In genomic region chr15:60651155-60651554, GRCh38 we compare ENCODE assay signal across 20 cellular contexts.
DNase-seq lines count a peak whose midpoint lies in the region; ATAC-seq, FAIRE-seq and TF ChIP-seq lines count a peak whose summit lies in the region.
"Had no signal": no experiment of that assay in that cellular context is flagged by ENCODE, and none has a peak within 500 bp of the region (broad histone marks: within the 10 kb centered on the region; RNA-seq: fewer than 3 reads in every experiment).

No MANE protein-coding gene starts in this region.

- H3K27me3 Mint-ChIP-seq in activated naive CD4-positive, alpha-beta T cell treated with anti-CD3 and anti-CD28 coated beads, Interleukin-2, amount 50 U/mL, for 24 hours, result no peaks in the 10 kb centered on the region
- H3K27me3 Mint-ChIP-seq in activated naive CD4-positive, alpha-beta T cell treated with anti-CD3 and anti-CD28 coated beads for 36 hours (ENCODE audit: low read depth), result no peaks in the 10 kb centered on the region
- H3K27me3 Mint-ChIP-seq in osteocyte (ENCODE audit: unreplicated experiment), result peaks cover 2% of the 10 kb centered on the region
- H3K27me3 Mint-ChIP-seq: activated T-cell treated with anti-CD3 and anti-CD28 coated beads, Interleukin-2, amount 50 U/mL, for 24 hours; CD4-positive, CD25-positive, alpha-beta regulatory T cell had no signal

- H3K36me3 Mint-ChIP-seq in activated naive CD4-positive, alpha-beta T cell treated with anti-CD3 and anti-CD28 coated beads, Interleukin-2, amount 50 U/mL, for 24 hours, result no peaks in the 10 kb centered on the region
- H3K36me3 Mint-ChIP-seq in activated naive CD4-positive, alpha-beta T cell treated with anti-CD3 and anti-CD28 coated beads for 36 hours (ENCODE audit: low read depth), result no peaks in the 10 kb centered on the region
- H3K36me3 Mint-ChIP-seq in osteocyte (ENCODE audit: unreplicated experiment), result no peaks in the 10 kb centered on the region
- H3K36me3 Mint-ChIP-seq: activated naive CD8-positive, alpha-beta T cell treated with anti-CD3 and anti-CD28 coated beads, Interleukin-2, amount 10 ng/mL, durations not matched to agents 7 days and 5 days; brain; CD4-positive, CD25-positive, alpha-beta regulatory T cell had no signal

- TF ChIP-seq EP300 in H1 (IDR thresholded peaks at IDR 0.05; ENCODE audit: borderline replicate concordance in 1 of 2, low read depth in 2 of 2, low read length in 2 of 2), result no peak

- H2AFZ ChIP-seq in H1 (ENCODE audit: low read length), result no peak overlapping the region

- no peak for ATAC-seq in GM21515 (IDR thresholded peaks at IDR 0.05; ENCODE audit: unreplicated experiment)
- no peak for ATAC-seq in HG02678 (IDR thresholded peaks at IDR 0.05; ENCODE audit: unreplicated experiment)
- ATAC-seq: K562 had no signal

- no peak overlapping the region for H2BK15ac ChIP-seq in H1 (ENCODE audit: low read length)

- POLR2A ChIA-PET in H1 (lab: Charles Lee; ENCODE audit: partially characterized antibody), result no interaction called here

- H3K9me3 ChIP-seq in H1 (ENCODE audit: insufficient read depth in 2 of 2, low read depth in 1 of 2, low read length in 1 of 2), result no peaks in the 10 kb centered on the region
- H3K9me3 ChIP-seq: right atrium auricular region, tibial nerve had no signal

- H3K14ac ChIP-seq in H1 (ENCODE audit: insufficient read length), result no peak overlapping the region

- no peaks in the 10 kb centered on the region for H4K20me1 ChIP-seq in H1 (replicated peaks in 1 of 2; ENCODE audit: control insufficient read depth in 1 of 2, insufficient read depth in 2 of 2, low read length in 2 of 2)

- CTCF ChIA-PET in activated naive CD4-positive, alpha-beta T cell treated with anti-CD3 and anti-CD28 coated beads for 36 hours (lab: Charles Lee), result interaction anchor here (1.0 to 1.6 kb wide), 5 partner anchors 9 to 266 kb away, joined by 3 to 6 read pairs (median 5); no protein-coding TSS in a partner anchor
- CTCF ChIA-PET in H1 (lab: Charles Lee; ENCODE audit: partially characterized antibody), result interaction anchor here (0.8 to 1.3 kb wide), 5 partner anchors 10 to 266 kb away, joined by 3 to 5 read pairs (median 3); no protein-coding TSS in a partner anchor

- no peak overlapping the region for H3K56ac ChIP-seq in H1 (replicated peaks; ENCODE audit: insufficient read length, low read depth, low read length)

- peak overlapping the region; percentile 69 for H2BK12ac ChIP-seq in H1 (ENCODE audit: low read depth, low read length)

- no peak overlapping the region for H3K23ac ChIP-seq in H1 (ENCODE audit: insufficient read length)

- no peak overlapping the region for H4K5ac ChIP-seq in H1 (ENCODE audit: insufficient read length, low read depth, low read length)

- no peak for DNase-seq in activated naive CD4-positive, alpha-beta T cell treated with anti-CD3 and anti-CD28 coated beads for 36 hours
- peak; percentile 97 for DNase-seq in NCI-H2171 treated with DMSO at 0.1 percent for 48 hours (lab: John Stamatoyannopoulos, UW)
- DNase-seq in H1 (ENCODE audit: low read depth in 1 of 2, low spot score in 2 of 2), result no peak
- DNase-seq in EL, result no peak
- DNase-seq in osteocyte (ENCODE audit: extremely low spot score, unreplicated experiment), result no peak
- DNase-seq: activated naive CD8-positive, alpha-beta T cell treated with anti-CD3 and anti-CD28 coated beads, Interleukin-2, amount 10 ng/mL, durations not matched to agents 7 days and 5 days; activated T-cell treated with anti-CD3 and anti-CD28 coated beads, Interleukin-2, amount 50 U/mL, for 24 hours; CD4-positive, CD25-positive, alpha-beta regulatory T cell; cortex of kidney; HFFc6; nucleus accumbens; stimulated activated CD4-positive, alpha-beta T cell treated with anti-CD3 and anti-CD28 coated beads, Interleukin-15, amount 100 ng/mL, for 24 hours; stimulated activated naive CD4-positive, alpha-beta T cell had no signal

- no peaks in the 10 kb centered on the region for H3K79me1 ChIP-seq in H1 (ENCODE audit: low read depth, low read length)

- no peaks in the 10 kb centered on the region for H3K79me2 ChIP-seq in H1 (ENCODE audit: control insufficient read depth in 1 of 2, insufficient read depth in 2 of 2, low read length in 2 of 2)

- 91% methylated on average over 7 of the region's 7 CpGs; no CpG with 5 or more reads in 1 of the 2 experiments for WGBS in H1 (ENCODE audit: extremely low coverage in 1 of 2, insufficient coverage in 1 of 2, insufficient read length in 1 of 2, insufficient replicate concordance in 2 of 2, low coverage in 1 of 2, low lambda C conversion rate in 2 of 2, missing lambda C conversion rate in 1 of 2), 2 experiments

- TF ChIP-seq CTCF in H1 (IDR thresholded peaks at IDR 0.05; ENCODE audit: control extremely low read depth in 1 of 3, insufficient read depth in 1 of 3, low read depth in 1 of 3, low read length in 3 of 3) (no peak), osteocyte (IDR thresholded peaks at IDR 0.05) (no peak)

- no peak overlapping the region for H3K27ac ChIP-seq in H1 (ENCODE audit: low read depth, low read length)
- H3K27ac ChIP-seq: right atrium auricular region, tibial nerve had no signal

- H2AK5ac ChIP-seq in H1 (ENCODE audit: low read depth, low read length), result no peak overlapping the region

- H3K9me3 Mint-ChIP-seq in activated naive CD4-positive, alpha-beta T cell treated with anti-CD3 and anti-CD28 coated beads, Interleukin-2, amount 50 U/mL, for 24 hours, result no peaks in the 10 kb centered on the region
- no peaks in the 10 kb centered on the region for H3K9me3 Mint-ChIP-seq in activated naive CD4-positive, alpha-beta T cell treated with anti-CD3 and anti-CD28 coated beads for 36 hours
- H3K9me3 Mint-ChIP-seq in osteocyte (ENCODE audit: unreplicated experiment), result no peaks in the 10 kb centered on the region
- H3K9me3 Mint-ChIP-seq: activated naive CD8-positive, alpha-beta T cell treated with anti-CD3 and anti-CD28 coated beads, Interleukin-2, amount 10 ng/mL, durations not matched to agents 7 days and 5 days; activated T-cell treated with anti-CD3 and anti-CD28 coated beads, Interleukin-2, amount 50 U/mL, for 24 hours; brain; CD4-positive, CD25-positive, alpha-beta regulatory T cell; HFFc6 had no signal

- intact Hi-C loops in activated naive CD4-positive, alpha-beta T cell treated with anti-CD3 and anti-CD28 coated beads for 36 hours (cut with micrococcal nuclease), result loop anchor here (2.0 kb wide), 2 partner anchors 204 to 214 kb away; no protein-coding TSS in a partner anchor

- H3K23me2 ChIP-seq in H1 (ENCODE audit: low read depth, low read length), result no peaks in the 10 kb centered on the region; the same call in 1 of the 2 replicates

- no peak overlapping the region for H3K4me3 ChIP-seq in H1 (ENCODE audit: extremely low read depth in 1 of 4, insufficient read depth in 2 of 4, low read depth in 3 of 4, low read length in 4 of 4)
- H3K4me3 ChIP-seq: K562, right atrium auricular region, tibial nerve had no signal

- no peaks in the 10 kb centered on the region for H3K27me3 ChIP-seq in H1 (replicated peaks in 1 of 4; ENCODE audit: control insufficient read depth in 3 of 4, extremely low read depth in 1 of 4, insufficient read depth in 3 of 4, low read length in 3 of 4)
- H3K27me3 ChIP-seq: right atrium auricular region, tibial nerve had no signal

- no peak overlapping the region for H3K4me2 ChIP-seq in H1 (ENCODE audit: insufficient read depth in 1 of 2, low read depth in 2 of 2, low read length in 2 of 2)

- H4K8ac ChIP-seq in H1 (ENCODE audit: extremely low read depth, insufficient read depth, low read length), result no peak overlapping the region

- no peak overlapping the region; the same call in 1 of the 2 replicates for H2BK20ac ChIP-seq in H1 (ENCODE audit: low read length)

- H4K91ac ChIP-seq in H1 (replicated peaks; ENCODE audit: insufficient read length, low read length), result no peak overlapping the region

- no peak overlapping the region for H3K9ac ChIP-seq in H1 (replicated peaks in 1 of 4; ENCODE audit: extremely low read depth in 1 of 4, low read depth in 3 of 4, low read length in 3 of 4)

- no peak overlapping the region for H3K18ac ChIP-seq in H1 (ENCODE audit: extremely low read depth, low read length)

- no peak overlapping the region for H3K4me3 Mint-ChIP-seq in activated naive CD4-positive, alpha-beta T cell treated with anti-CD3 and anti-CD28 coated beads, Interleukin-2, amount 50 U/mL, for 24 hours
- no peak overlapping the region for H3K4me3 Mint-ChIP-seq in activated naive CD4-positive, alpha-beta T cell treated with anti-CD3 and anti-CD28 coated beads for 36 hours
- H3K4me3 Mint-ChIP-seq in osteocyte (ENCODE audit: unreplicated experiment), result no peak overlapping the region
- H3K4me3 Mint-ChIP-seq: CD4-positive, CD25-positive, alpha-beta regulatory T cell; HFFc6 had no signal

- no peak for TF ChIP-seq POLR2A in H1 (IDR thresholded peaks at IDR 0.05; ENCODE audit: control extremely low read depth in 1 of 2, low read depth in 2 of 2, low read length in 2 of 2)

- no peak overlapping the region for H3K4ac ChIP-seq in H1 (replicated peaks; ENCODE audit: insufficient read length, low read depth, low read length)

- H2BK5ac ChIP-seq in H1 (ENCODE audit: low read depth, low read length), result peak overlapping the region; percentile 63

- H3K36me3 ChIP-seq in H1 (ENCODE audit: control insufficient read depth in 2 of 4, insufficient read depth in 4 of 4, low read length in 3 of 4), result no peaks in the 10 kb centered on the region
- H3K36me3 ChIP-seq: right atrium auricular region, tibial nerve had no signal

- H2BK120ac ChIP-seq in H1 (replicated peaks; ENCODE audit: low read depth, low read length), result no peak overlapping the region

- no peak for TF ChIP-seq RAD21 in H1 (IDR thresholded peaks at IDR 0.05 in 1 of 2, conservative IDR thresholded peaks at IDR 0.05 in 1 of 2; ENCODE audit: low read depth in 2 of 2, low read length in 2 of 2)

- peaks cover 3 to 28% (median 15%) of the 10 kb centered on the region in 4 experiments for H3K4me1 ChIP-seq in H1 (replicated peaks in 1 of 4; ENCODE audit: control insufficient read depth in 3 of 4, insufficient read depth in 4 of 4, low read length in 3 of 4)
- H3K4me1 ChIP-seq: right atrium auricular region, tibial nerve had no signal

- no peak for FAIRE-seq in H1 (lab: Jason Lieb, UNC)
- FAIRE-seq: K562 had no signal

- H3K27ac Mint-ChIP-seq in activated naive CD4-positive, alpha-beta T cell treated with anti-CD3 and anti-CD28 coated beads, Interleukin-2, amount 50 U/mL, for 24 hours, result peak overlapping the region; percentile 63
- no peak overlapping the region for H3K27ac Mint-ChIP-seq in activated naive CD4-positive, alpha-beta T cell treated with anti-CD3 and anti-CD28 coated beads for 36 hours
- no peak overlapping the region for H3K27ac Mint-ChIP-seq in osteocyte (ENCODE audit: unreplicated experiment)
- H3K27ac Mint-ChIP-seq: activated naive CD8-positive, alpha-beta T cell treated with anti-CD3 and anti-CD28 coated beads, Interleukin-2, amount 10 ng/mL, durations not matched to agents 7 days and 5 days; HFFc6 had no signal

- peaks cover 43% of the 10 kb centered on the region for H3K4me1 Mint-ChIP-seq in activated naive CD4-positive, alpha-beta T cell treated with anti-CD3 and anti-CD28 coated beads, Interleukin-2, amount 50 U/mL, for 24 hours
- peaks cover 49% of the 10 kb centered on the region for H3K4me1 Mint-ChIP-seq in activated naive CD4-positive, alpha-beta T cell treated with anti-CD3 and anti-CD28 coated beads for 36 hours (ENCODE audit: low read depth)
- peaks cover 8% of the 10 kb centered on the region for H3K4me1 Mint-ChIP-seq in osteocyte (ENCODE audit: unreplicated experiment)

TF ChIP-seq in H1, 55 proteins besides CTCF, POLR2A, EP300 and RAD21 (continues in another document):
- no peak for TF ChIP-seq SP1 (IDR thresholded peaks at IDR 0.05; ENCODE audit: low read depth, low read length)
